9 cellular contexts compared by ENCODE assay signal in the genomic region with DNA sequence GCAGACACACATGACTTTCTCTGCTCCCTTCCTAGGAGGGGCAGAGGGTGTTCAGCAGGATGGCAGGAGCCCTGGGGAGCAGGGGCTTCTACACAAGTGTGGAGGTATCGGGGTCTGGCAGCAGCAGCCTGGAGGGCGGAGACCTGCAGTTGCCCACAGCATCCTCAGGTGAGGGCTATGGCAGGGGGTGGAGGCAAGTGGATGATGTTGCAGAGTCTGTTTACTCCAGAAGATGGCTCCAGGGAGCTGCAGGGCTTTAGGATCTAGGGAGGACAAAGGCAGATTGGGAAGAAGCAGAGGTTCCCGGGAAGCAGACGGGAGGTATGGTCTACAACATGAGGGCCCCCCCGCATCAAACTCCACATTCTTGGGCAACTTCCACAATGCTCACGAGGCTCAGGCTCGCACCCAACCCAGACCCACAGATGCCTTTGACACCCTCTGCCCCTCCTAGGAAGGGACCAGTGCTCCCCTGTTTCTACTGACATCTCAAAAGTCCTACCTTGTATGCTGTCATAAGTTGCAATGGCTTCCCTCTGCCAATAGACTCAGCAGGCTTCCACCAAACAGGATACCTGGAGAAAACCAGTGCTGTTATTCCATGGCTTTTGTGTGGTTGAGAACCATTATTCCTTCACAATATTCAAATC. TPM values are rescaled to one million over a fixed set of nuclear protein-coding genes. Genes with fewer than 3 reads are reported as not detected.
DNase-seq lines count a peak whose midpoint lies in the region; ATAC-seq, FAIRE-seq and TF ChIP-seq lines count a peak whose summit lies in the region.
"Had no signal": no experiment of that assay in that cellular context is flagged by ENCODE, and none has a peak within 500 bp of the region (broad histone marks: within the 10 kb centered on the region; RNA-seq: fewer than 3 reads in every experiment).

No MANE protein-coding gene starts in this region.

- H3K27ac ChIP-seq in colonic mucosa (no peak overlapping the region), caudate nucleus (ENCODE audit: low read depth, low read length) (no peak overlapping the region)

- no peaks in the 10 kb centered on the region for H3K4me1 ChIP-seq in colonic mucosa

- intact Hi-C loops in activated CD8-positive, alpha-beta T cell treated with anti-CD3 and anti-CD28 coated beads for 36 hours (cut with micrococcal nuclease), result no loop called here
- intact Hi-C loops in colonic mucosa (cut with DNase I), result no loop called here

- H3K36me3 Mint-ChIP-seq in activated CD8-positive, alpha-beta T cell treated with anti-CD3 and anti-CD28 coated beads for 36 hours (ENCODE audit: low read depth), result no peaks in the 10 kb centered on the region
- H3K36me3 Mint-ChIP-seq in activated CD8-positive, alpha-beta T cell treated with anti-CD3 and anti-CD28 coated beads, Interleukin-2, amount 10 ng/mL, durations not matched to agents 7 days and 5 days (ENCODE audit: low read depth), result no peaks in the 10 kb centered on the region
- H3K36me3 Mint-ChIP-seq in stimulated activated memory B cell treated with anti-CD40 and anti-IgM and Interleukin-4, amounts not matched to agents 10 μg/mL and 1 μg/mL and 100 μg/mL, for 72 hours, result no peaks in the 10 kb centered on the region
- H3K36me3 Mint-ChIP-seq in effector memory CD8-positive, alpha-beta T cell (ENCODE audit: insufficient read depth), result no peaks in the 10 kb centered on the region

- H3K4me3 Mint-ChIP-seq in activated CD8-positive, alpha-beta T cell treated with anti-CD3 and anti-CD28 coated beads for 36 hours, result no peak overlapping the region
- no peak overlapping the region for H3K4me3 Mint-ChIP-seq in activated CD8-positive, alpha-beta T cell treated with anti-CD3 and anti-CD28 coated beads, Interleukin-2, amount 10 ng/mL, durations not matched to agents 7 days and 5 days
- H3K4me3 Mint-ChIP-seq in stimulated activated memory B cell treated with anti-CD40 and anti-IgM and Interleukin-4, amounts not matched to agents 10 μg/mL and 1 μg/mL and 100 μg/mL, for 72 hours, result no peak overlapping the region
- no peak overlapping the region for H3K4me3 Mint-ChIP-seq in effector memory CD8-positive, alpha-beta T cell

- no peak overlapping the region for H3K27ac Mint-ChIP-seq in activated CD8-positive, alpha-beta T cell treated with anti-CD3 and anti-CD28 coated beads for 36 hours
- H3K27ac Mint-ChIP-seq in activated CD8-positive, alpha-beta T cell treated with anti-CD3 and anti-CD28 coated beads, Interleukin-2, amount 10 ng/mL, durations not matched to agents 7 days and 5 days, result no peak overlapping the region
- no peak overlapping the region for H3K27ac Mint-ChIP-seq in stimulated activated memory B cell treated with anti-CD40 and anti-IgM and Interleukin-4, amounts not matched to agents 10 μg/mL and 1 μg/mL and 100 μg/mL, for 72 hours
- no peak overlapping the region for H3K27ac Mint-ChIP-seq in effector memory CD8-positive, alpha-beta T cell

- peaks cover 11% of the 10 kb centered on the region for H3K27me3 Mint-ChIP-seq in activated CD8-positive, alpha-beta T cell treated with anti-CD3 and anti-CD28 coated beads for 36 hours
- peaks cover 33% of the 10 kb centered on the region for H3K27me3 Mint-ChIP-seq in activated CD8-positive, alpha-beta T cell treated with anti-CD3 and anti-CD28 coated beads, Interleukin-2, amount 10 ng/mL, durations not matched to agents 7 days and 5 days (ENCODE audit: low read depth)
- peaks cover 66% of the 10 kb centered on the region for H3K27me3 Mint-ChIP-seq in stimulated activated memory B cell treated with anti-CD40 and anti-IgM and Interleukin-4, amounts not matched to agents 10 μg/mL and 1 μg/mL and 100 μg/mL, for 72 hours
- peaks cover 54 to 72% of the 10 kb centered on the region in 2 donors for H3K27me3 Mint-ChIP-seq in effector memory CD8-positive, alpha-beta T cell

- peaks cover 6% of the 10 kb centered on the region for H3K4me1 Mint-ChIP-seq in activated CD8-positive, alpha-beta T cell treated with anti-CD3 and anti-CD28 coated beads for 36 hours (ENCODE audit: low read depth)
- H3K4me1 Mint-ChIP-seq in activated CD8-positive, alpha-beta T cell treated with anti-CD3 and anti-CD28 coated beads, Interleukin-2, amount 10 ng/mL, durations not matched to agents 7 days and 5 days (ENCODE audit: low read depth), result peaks cover 11% of the 10 kb centered on the region
- peaks cover 7% of the 10 kb centered on the region for H3K4me1 Mint-ChIP-seq in stimulated activated memory B cell treated with anti-CD40 and anti-IgM and Interleukin-4, amounts not matched to agents 10 μg/mL and 1 μg/mL and 100 μg/mL, for 72 hours
- peaks cover 0 to 4% of the 10 kb centered on the region in 2 donors for H3K4me1 Mint-ChIP-seq in effector memory CD8-positive, alpha-beta T cell (ENCODE audit: low read depth in 2 of 2)

- no peak overlapping the region for H3K9ac ChIP-seq in colonic mucosa (ENCODE audit: low read depth in 2 of 2, low read length in 2 of 2)

- no peaks in the 10 kb centered on the region for H3K36me3 ChIP-seq in colonic mucosa

- no peak overlapping the region for H3K4me3 ChIP-seq in colonic mucosa

- H3K27me3 ChIP-seq in colonic mucosa, result no peaks in the 10 kb centered on the region

- FAIRE-seq in GM12891 (lab: Jason Lieb, UNC), result no peak
- FAIRE-seq: colon had no signal

- POLR2A ChIA-PET in activated CD8-positive, alpha-beta T cell treated with anti-CD3 and anti-CD28 coated beads for 36 hours (lab: Charles Lee), result no interaction called here
- POLR2A ChIA-PET in activated CD8-positive, alpha-beta T cell treated with anti-CD3 and anti-CD28 coated beads, Interleukin-2, amount 10 ng/mL, durations not matched to agents 7 days and 5 days (lab: Charles Lee), result interaction anchor here (0.6 kb wide), 1 partner anchor 424 kb away, joined by 3 read pairs; no protein-coding TSS in a partner anchor

- peak; percentile 37 for ATAC-seq in activated CD8-positive, alpha-beta T cell treated with anti-CD3 and anti-CD28 coated beads for 36 hours
- ATAC-seq in activated CD8-positive, alpha-beta T cell treated with anti-CD3 and anti-CD28 coated beads, Interleukin-2, amount 10 ng/mL, durations not matched to agents 7 days and 5 days, result no peak
- ATAC-seq in stimulated activated memory B cell treated with anti-CD40 and anti-IgM and Interleukin-4, amounts not matched to agents 10 μg/mL and 1 μg/mL and 100 μg/mL, for 72 hours, result peak; percentile 37
- ATAC-seq in effector memory CD8-positive, alpha-beta T cell (replicated peaks), result no peak

- H3K9me3 Mint-ChIP-seq in activated CD8-positive, alpha-beta T cell treated with anti-CD3 and anti-CD28 coated beads for 36 hours, result no peaks in the 10 kb centered on the region
- H3K9me3 Mint-ChIP-seq in activated CD8-positive, alpha-beta T cell treated with anti-CD3 and anti-CD28 coated beads, Interleukin-2, amount 10 ng/mL, durations not matched to agents 7 days and 5 days (ENCODE audit: insufficient read depth), result no peaks in the 10 kb centered on the region
- no peaks in the 10 kb centered on the region for H3K9me3 Mint-ChIP-seq in stimulated activated memory B cell treated with anti-CD40 and anti-IgM and Interleukin-4, amounts not matched to agents 10 μg/mL and 1 μg/mL and 100 μg/mL, for 72 hours
- no peaks in the 10 kb centered on the region for H3K9me3 Mint-ChIP-seq in effector memory CD8-positive, alpha-beta T cell

- CTCF ChIA-PET in activated CD8-positive, alpha-beta T cell treated with anti-CD3 and anti-CD28 coated beads for 36 hours (lab: Charles Lee), result no interaction called here
- CTCF ChIA-PET in activated CD8-positive, alpha-beta T cell treated with anti-CD3 and anti-CD28 coated beads, Interleukin-2, amount 10 ng/mL, durations not matched to agents 7 days and 5 days (lab: Charles Lee), result no interaction called here

- no peaks in the 10 kb centered on the region for H3K9me3 ChIP-seq in colonic mucosa

- TF ChIP-seq CTCF in activated CD8-positive, alpha-beta T cell treated with anti-CD3 and anti-CD28 coated beads for 36 hours (IDR thresholded peaks at IDR 0.05), result no peak
- peak; percentile 26 for TF ChIP-seq CTCF in colonic mucosa (IDR thresholded peaks at IDR 0.05)

- no peak for TF ChIP-seq POLR2A in GM12891 (IDR thresholded peaks at IDR 0.05; ENCODE audit: low read depth, low read length)

- no peak for DNase-seq in activated CD8-positive, alpha-beta T cell treated with anti-CD3 and anti-CD28 coated beads for 36 hours
- DNase-seq in activated CD8-positive, alpha-beta T cell treated with anti-CD3 and anti-CD28 coated beads, Interleukin-2, amount 10 ng/mL, durations not matched to agents 7 days and 5 days, result no peak
- DNase-seq in NCI-H2227 treated with DMSO at 0.1 percent for 48 hours (lab: John Stamatoyannopoulos, UW), result peak; percentile 21
- peak; percentile 33 for DNase-seq in colonic mucosa
- no peak for DNase-seq in effector memory CD8-positive, alpha-beta T cell
- no peak for DNase-seq in caudate nucleus (lab: John Stamatoyannopoulos, UW)
- DNase-seq in GM12891 (ENCODE audit: insufficient read length, low spot score), result no peak

TF ChIP-seq in GM12891, 5 proteins besides CTCF, POLR2A, EP300 and RAD21:
- TF ChIP-seq SPI1 (IDR thresholded peaks at IDR 0.05; ENCODE audit: low read depth, low read length), result no peak
- no peak for TF ChIP-seq POLR2AphosphoS5 (IDR thresholded peaks at IDR 0.05; ENCODE audit: low read depth, low read length)
- TF ChIP-seq TAF1 (IDR thresholded peaks at IDR 0.05; ENCODE audit: low read depth, low read length), result no peak
- TF ChIP-seq PAX5 (IDR thresholded peaks at IDR 0.05; ENCODE audit: insufficient read depth, low read length, severe bottlenecking), result no peak
- no peak for TF ChIP-seq POU2F2 (IDR thresholded peaks at IDR 0.05; ENCODE audit: low read depth, low read length)

RNA-seq across cellular contexts. Expression of a gene that starts 12.0 kb away (rescaled TPM):
- total RNA-seq in activated CD8-positive, alpha-beta T cell treated with anti-CD3 and anti-CD28 coated beads for 36 hours, result not detected
- total RNA-seq in activated CD8-positive, alpha-beta T cell treated with anti-CD3 and anti-CD28 coated beads, Interleukin-2, amount 10 ng/mL, durations not matched to agents 7 days and 5 days, result not detected
- 1 to 10 TPM; 1.4 to 1.7 TPM for total RNA-seq in colonic mucosa
- 1.5 TPM for polyA plus RNA-seq in GM12891 (2012; ENCODE audit: low read depth, missing spikeins)

RNA-seq across cellular contexts. Expression of a gene that starts 19.6 kb away (rescaled TPM):
- total RNA-seq in activated CD8-positive, alpha-beta T cell treated with anti-CD3 and anti-CD28 coated beads for 36 hours, result 10 to 100 TPM; 30.5 to 32.9 TPM
- total RNA-seq in activated CD8-positive, alpha-beta T cell treated with anti-CD3 and anti-CD28 coated beads, Interleukin-2, amount 10 ng/mL, durations not matched to agents 7 days and 5 days, result 10 to 100 TPM; 24.6 to 29.9 TPM
- 10 to 100 TPM; 19.4 to 26.8 TPM for total RNA-seq in colonic mucosa
- 15.9 TPM for polyA plus RNA-seq in GM12891 (2012; ENCODE audit: low read depth, missing spikeins)

Comparison
In these comparisons a context has a peak if more than half of its experiments do, and no peak if none do; other contexts are left out.
1. ATAC-seq: peak in activated CD8-positive, alpha-beta T cell treated with anti-CD3 and anti-CD28 coated beads for 36 hours (single experiment) and stimulated activated memory B cell treated with anti-CD40 and anti-IgM and Interleukin-4, amounts not matched to agents 10 μg/mL and 1 μg/mL and 100 μg/mL, for 72 hours (single experiment); none in activated CD8-positive, alpha-beta T cell treated with anti-CD3 and anti-CD28 coated beads, Interleukin-2, amount 10 ng/mL, durations not matched to agents 7 days and 5 days (single experiment) and effector memory CD8-positive, alpha-beta T cell (single experiment).
2. DNase-seq: peak in NCI-H2227 treated with DMSO at 0.1 percent for 48 hours (single experiment) and colonic mucosa (single experiment); none in activated CD8-positive, alpha-beta T cell treated with anti-CD3 and anti-CD28 coated beads for 36 hours (single experiment), activated CD8-positive, alpha-beta T cell treated with anti-CD3 and anti-CD28 coated beads, Interleukin-2, amount 10 ng/mL, durations not matched to agents 7 days and 5 days (single experiment), effector memory CD8-positive, alpha-beta T cell (0 of 3), caudate nucleus (0 of 61) and GM12891 (single experiment).